Comparison of ENCODE assay signal across 1 cellular context in the genomic region with DNA sequence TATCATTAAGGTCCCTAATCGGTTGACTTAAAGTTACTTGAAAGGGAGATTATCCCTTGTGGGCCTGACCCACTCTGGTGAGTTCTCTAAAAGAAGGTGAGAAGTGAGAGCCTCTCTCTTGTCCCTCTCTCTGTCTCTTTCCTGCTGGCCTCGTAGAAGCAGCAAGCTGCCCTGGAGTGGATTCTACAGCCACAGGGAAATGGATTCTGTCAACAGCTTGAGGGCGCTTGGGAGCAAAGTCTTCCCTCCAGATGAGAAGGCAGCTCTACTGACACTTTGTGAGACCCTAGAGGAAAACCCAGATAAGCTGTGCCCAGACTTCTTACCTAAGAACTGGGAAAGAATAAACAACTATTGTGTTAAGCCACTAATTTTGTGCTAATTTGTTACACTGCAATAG.
TF ChIP-seq lines count a peak whose summit lies in the region.

No MANE protein-coding gene starts in this region.

TF ChIP-seq in K562, 482 proteins besides CTCF, POLR2A, EP300 and RAD21 (continued from another document):
- TF ChIP-seq, protein P1, sequence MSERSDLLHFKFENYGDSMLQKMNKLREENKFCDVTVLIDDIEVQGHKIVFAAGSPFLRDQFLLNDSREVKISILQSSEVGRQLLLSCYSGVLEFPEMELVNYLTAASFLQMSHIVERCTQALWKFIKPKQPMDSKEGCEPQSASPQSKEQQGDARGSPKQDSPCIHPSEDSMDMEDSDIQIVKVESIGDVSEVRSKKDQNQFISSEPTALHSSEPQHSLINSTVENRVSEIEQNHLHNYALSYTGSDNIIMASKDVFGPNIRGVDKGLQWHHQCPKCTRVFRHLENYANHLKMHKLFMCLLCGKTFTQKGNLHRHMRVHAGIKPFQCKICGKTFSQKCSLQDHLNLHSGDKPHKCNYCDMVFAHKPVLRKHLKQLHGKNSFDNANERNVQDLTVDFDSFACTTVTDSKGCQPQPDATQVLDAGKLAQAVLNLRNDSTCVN (CRISPR knock-in tag; IDR thresholded peaks at IDR 0.05) = no peak
- no peak for TF ChIP-seq ZBTB7A (IDR thresholded peaks at IDR 0.05; ENCODE audit: borderline replicate concordance, control insufficient read depth, low read depth, low read length)
- TF ChIP-seq KLF6 (CRISPR knock-in tag; IDR thresholded peaks at IDR 0.05; ENCODE audit: borderline replicate concordance) = no peak
- no peak for TF ChIP-seq SMARCC2 (IDR thresholded peaks at IDR 0.05; ENCODE audit: low read depth)
- no peak for TF ChIP-seq MIER1 (IDR thresholded peaks at IDR 0.05; ENCODE audit: low read depth)
- no peak for TF ChIP-seq ZNF253 (CRISPR knock-in tag; conservative IDR thresholded peaks at IDR 0.05)
- TF ChIP-seq SREBF2 (CRISPR knock-in tag; IDR thresholded peaks at IDR 0.05) = no peak
- no peak for TF ChIP-seq CHD4 (IDR thresholded peaks at IDR 0.05; ENCODE audit: insufficient read depth, insufficient replicate concordance, low read depth, low read length, poor library complexity, severe bottlenecking)
- TF ChIP-seq ZNF584 (CRISPR knock-in tag; IDR thresholded peaks at IDR 0.05; ENCODE audit: low read depth) = no peak
- TF ChIP-seq HDAC3 (IDR thresholded peaks at IDR 0.05; ENCODE audit: borderline replicate concordance, partially characterized antibody) = no peak
- TF ChIP-seq TRIM24 (IDR thresholded peaks at IDR 0.05) = no peak
- no peak for TF ChIP-seq KLF1 (tag; IDR thresholded peaks at IDR 0.05)
TF ChIP-seq in K562: peak in this region for 0.
